ENCODE assay signal across 2 cellular contexts in the genomic region with DNA sequence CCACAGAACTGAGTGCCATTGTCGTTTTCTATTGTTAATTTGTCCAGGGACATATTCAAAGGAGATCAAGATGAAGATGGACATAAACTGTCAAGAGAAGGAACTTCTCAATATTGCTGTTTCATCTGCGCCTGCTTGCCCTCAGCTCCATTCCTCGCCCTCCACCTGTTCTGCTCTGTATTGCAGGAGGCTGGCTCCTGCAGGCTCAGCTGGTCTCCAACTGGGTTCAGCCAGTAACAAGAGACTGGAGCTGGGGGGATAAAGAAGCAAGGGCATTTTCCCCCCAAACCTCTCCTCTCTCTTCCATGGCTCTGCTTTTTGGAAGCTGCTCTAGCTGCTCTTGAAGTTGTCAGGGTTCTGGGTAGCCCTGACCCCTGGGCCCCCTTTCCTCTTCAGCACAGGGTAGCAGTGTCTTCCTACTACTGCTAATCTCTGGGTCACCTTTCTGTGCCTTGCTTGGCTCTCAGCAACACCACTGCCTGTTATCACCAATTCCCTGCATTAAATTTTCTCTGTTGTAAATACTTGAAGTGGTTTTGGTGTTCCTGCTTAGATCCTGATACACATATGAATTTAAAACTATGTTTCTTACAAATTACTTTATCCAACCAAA.
TF ChIP-seq lines count a peak whose summit lies in the region.

No MANE protein-coding gene starts in this region.

TF ChIP-seq in GM23338, 12 proteins besides CTCF, POLR2A, EP300 and RAD21 (continues in another document):
- TF ChIP-seq EZH2phosphoT487 (IDR thresholded peaks at IDR 0.05; ENCODE audit: unreplicated experiment) = no peak
- TF ChIP-seq NANOG (IDR thresholded peaks at IDR 0.05; ENCODE audit: borderline replicate concordance) = no peak
- TF ChIP-seq EZH2 (IDR thresholded peaks at IDR 0.05; ENCODE audit: low read depth, unreplicated experiment) = no peak
- no peak for TF ChIP-seq ZNF114 (CRISPR knock-in tag; IDR thresholded peaks at IDR 0.05)
- TF ChIP-seq POLR2AphosphoS5 (IDR thresholded peaks at IDR 0.05; ENCODE audit: low read depth) = no peak
- TF ChIP-seq, protein P1, sequence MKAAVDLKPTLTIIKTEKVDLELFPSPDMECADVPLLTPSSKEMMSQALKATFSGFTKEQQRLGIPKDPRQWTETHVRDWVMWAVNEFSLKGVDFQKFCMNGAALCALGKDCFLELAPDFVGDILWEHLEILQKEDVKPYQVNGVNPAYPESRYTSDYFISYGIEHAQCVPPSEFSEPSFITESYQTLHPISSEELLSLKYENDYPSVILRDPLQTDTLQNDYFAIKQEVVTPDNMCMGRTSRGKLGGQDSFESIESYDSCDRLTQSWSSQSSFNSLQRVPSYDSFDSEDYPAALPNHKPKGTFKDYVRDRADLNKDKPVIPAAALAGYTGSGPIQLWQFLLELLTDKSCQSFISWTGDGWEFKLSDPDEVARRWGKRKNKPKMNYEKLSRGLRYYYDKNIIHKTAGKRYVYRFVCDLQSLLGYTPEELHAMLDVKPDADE (IDR thresholded peaks at IDR 0.05) = no peak
- TF ChIP-seq, protein P2, sequence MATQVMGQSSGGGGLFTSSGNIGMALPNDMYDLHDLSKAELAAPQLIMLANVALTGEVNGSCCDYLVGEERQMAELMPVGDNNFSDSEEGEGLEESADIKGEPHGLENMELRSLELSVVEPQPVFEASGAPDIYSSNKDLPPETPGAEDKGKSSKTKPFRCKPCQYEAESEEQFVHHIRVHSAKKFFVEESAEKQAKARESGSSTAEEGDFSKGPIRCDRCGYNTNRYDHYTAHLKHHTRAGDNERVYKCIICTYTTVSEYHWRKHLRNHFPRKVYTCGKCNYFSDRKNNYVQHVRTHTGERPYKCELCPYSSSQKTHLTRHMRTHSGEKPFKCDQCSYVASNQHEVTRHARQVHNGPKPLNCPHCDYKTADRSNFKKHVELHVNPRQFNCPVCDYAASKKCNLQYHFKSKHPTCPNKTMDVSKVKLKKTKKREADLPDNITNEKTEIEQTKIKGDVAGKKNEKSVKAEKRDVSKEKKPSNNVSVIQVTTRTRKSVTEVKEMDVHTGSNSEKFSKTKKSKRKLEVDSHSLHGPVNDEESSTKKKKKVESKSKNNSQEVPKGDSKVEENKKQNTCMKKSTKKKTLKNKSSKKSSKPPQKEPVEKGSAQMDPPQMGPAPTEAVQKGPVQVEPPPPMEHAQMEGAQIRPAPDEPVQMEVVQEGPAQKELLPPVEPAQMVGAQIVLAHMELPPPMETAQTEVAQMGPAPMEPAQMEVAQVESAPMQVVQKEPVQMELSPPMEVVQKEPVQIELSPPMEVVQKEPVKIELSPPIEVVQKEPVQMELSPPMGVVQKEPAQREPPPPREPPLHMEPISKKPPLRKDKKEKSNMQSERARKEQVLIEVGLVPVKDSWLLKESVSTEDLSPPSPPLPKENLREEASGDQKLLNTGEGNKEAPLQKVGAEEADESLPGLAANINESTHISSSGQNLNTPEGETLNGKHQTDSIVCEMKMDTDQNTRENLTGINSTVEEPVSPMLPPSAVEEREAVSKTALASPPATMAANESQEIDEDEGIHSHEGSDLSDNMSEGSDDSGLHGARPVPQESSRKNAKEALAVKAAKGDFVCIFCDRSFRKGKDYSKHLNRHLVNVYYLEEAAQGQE (IDR thresholded peaks at IDR 0.05; ENCODE audit: unreplicated experiment) = no peak
- TF ChIP-seq JUNB (IDR thresholded peaks at IDR 0.05; ENCODE audit: unreplicated experiment) = no peak
- TF ChIP-seq, protein P3, sequence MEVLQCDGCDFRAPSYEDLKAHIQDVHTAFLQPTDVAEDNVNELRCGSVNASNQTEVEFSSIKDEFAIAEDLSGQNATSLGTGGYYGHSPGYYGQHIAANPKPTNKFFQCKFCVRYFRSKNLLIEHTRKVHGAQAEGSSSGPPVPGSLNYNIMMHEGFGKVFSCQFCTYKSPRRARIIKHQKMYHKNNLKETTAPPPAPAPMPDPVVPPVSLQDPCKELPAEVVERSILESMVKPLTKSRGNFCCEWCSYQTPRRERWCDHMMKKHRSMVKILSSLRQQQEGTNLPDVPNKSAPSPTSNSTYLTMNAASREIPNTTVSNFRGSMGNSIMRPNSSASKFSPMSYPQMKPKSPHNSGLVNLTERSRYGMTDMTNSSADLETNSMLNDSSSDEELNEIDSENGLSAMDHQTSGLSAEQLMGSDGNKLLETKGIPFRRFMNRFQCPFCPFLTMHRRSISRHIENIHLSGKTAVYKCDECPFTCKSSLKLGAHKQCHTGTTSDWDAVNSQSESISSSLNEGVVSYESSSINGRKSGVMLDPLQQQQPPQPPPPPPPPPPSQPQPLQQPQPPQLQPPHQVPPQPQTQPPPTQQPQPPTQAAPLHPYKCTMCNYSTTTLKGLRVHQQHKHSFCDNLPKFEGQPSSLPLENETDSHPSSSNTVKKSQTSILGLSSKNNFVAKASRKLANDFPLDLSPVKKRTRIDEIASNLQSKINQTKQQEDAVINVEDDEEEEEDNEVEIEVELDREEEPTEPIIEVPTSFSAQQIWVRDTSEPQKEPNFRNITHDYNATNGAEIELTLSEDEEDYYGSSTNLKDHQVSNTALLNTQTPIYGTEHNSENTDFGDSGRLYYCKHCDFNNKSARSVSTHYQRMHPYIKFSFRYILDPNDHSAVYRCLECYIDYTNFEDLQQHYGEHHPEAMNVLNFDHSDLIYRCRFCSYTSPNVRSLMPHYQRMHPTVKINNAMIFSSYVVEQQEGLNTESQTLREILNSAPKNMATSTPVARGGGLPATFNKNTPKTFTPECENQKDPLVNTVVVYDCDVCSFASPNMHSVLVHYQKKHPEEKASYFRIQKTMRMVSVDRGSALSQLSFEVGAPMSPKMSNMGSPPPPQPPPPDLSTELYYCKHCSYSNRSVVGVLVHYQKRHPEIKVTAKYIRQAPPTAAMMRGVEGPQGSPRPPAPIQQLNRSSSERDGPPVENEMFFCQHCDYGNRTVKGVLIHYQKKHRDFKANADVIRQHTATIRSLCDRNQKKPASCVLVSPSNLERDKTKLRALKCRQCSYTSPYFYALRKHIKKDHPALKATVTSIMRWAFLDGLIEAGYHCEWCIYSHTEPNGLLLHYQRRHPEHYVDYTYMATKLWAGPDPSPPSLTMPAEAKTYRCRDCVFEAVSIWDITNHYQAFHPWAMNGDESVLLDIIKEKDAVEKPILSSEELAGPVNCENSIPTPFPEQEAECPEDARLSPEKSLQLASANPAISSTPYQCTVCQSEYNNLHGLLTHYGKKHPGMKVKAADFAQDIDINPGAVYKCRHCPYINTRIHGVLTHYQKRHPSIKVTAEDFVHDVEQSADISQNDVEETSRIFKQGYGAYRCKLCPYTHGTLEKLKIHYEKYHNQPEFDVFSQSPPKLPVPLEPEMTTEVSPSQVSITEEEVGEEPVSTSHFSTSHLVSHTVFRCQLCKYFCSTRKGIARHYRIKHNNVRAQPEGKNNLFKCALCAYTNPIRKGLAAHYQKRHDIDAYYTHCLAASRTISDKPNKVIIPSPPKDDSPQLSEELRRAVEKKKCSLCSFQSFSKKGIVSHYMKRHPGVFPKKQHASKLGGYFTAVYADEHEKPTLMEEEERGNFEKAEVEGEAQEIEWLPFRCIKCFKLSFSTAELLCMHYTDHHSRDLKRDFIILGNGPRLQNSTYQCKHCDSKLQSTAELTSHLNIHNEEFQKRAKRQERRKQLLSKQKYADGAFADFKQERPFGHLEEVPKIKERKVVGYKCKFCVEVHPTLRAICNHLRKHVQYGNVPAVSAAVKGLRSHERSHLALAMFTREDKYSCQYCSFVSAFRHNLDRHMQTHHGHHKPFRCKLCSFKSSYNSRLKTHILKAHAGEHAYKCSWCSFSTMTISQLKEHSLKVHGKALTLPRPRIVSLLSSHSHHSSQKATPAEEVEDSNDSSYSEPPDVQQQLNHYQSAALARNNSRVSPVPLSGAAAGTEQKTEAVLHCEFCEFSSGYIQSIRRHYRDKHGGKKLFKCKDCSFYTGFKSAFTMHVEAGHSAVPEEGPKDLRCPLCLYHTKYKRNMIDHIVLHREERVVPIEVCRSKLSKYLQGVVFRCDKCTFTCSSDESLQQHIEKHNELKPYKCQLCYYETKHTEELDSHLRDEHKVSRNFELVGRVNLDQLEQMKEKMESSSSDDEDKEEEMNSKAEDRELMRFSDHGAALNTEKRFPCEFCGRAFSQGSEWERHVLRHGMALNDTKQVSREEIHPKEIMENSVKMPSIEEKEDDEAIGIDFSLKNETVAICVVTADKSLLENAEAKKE (CRISPR knock-in tag; IDR thresholded peaks at IDR 0.05) = no peak

TF ChIP-seq in H1, 55 proteins besides CTCF, POLR2A, EP300 and RAD21:
- TF ChIP-seq EGR1 (IDR thresholded peaks at IDR 0.05; ENCODE audit: borderline replicate concordance, low read depth, low read length) = no peak
- TF ChIP-seq, protein P4, sequence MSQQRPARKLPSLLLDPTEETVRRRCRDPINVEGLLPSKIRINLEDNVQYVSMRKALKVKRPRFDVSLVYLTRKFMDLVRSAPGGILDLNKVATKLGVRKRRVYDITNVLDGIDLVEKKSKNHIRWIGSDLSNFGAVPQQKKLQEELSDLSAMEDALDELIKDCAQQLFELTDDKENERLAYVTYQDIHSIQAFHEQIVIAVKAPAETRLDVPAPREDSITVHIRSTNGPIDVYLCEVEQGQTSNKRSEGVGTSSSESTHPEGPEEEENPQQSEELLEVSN (IDR thresholded peaks at IDR 0.05) = peak; percentile 38; the same call in 1 of the 2 replicates
- TF ChIP-seq, protein P5, sequence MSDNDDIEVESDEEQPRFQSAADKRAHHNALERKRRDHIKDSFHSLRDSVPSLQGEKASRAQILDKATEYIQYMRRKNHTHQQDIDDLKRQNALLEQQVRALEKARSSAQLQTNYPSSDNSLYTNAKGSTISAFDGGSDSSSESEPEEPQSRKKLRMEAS (IDR thresholded peaks at IDR 0.05) = peak; percentile 42; the same call in 1 of the 2 replicates
TF ChIP-seq in H1: peak in this region for 2.
